Comparison of ENCODE assay signal across 1 cellular context in the genomic region with DNA sequence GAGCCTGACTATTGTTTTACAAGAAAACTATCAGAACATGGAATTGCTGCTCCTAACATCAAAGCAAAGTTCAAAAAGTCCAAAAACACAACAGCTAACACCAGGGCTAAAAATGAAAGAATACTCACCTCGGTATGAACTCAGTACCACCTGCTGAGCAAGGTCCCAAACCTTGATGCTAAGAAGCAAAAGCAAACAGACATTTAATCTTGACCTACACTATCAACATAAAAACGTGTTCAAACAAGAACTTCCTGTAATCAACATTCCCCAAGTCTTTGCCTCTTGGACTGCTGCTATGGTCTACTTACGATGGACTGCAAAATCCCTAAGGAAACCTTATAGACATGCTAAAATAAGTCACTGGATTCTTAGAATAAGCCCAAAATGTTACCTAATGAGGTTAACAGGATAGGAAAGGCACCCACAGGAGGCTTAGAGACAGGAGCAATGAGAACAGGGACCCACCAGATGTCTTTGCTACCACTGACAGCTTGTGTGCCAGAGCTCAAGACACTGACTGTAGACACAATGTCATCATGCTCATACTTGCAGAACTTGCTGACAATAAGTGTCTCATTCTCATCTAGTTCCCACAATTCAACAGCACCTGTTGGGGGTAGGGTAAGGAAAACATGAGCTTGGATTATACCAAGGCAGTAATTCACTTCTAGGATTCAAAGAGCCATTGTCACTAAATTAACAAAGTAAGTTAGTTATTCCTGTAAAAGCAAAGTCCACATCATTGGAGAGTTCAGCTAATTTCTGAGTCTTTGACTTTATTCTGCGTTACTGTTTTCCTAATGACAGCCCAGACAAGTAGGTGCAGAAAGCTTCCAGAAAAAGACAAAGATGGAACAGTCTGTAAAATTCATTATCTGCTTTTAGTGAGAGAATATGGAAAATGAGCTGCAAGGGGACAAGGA.
TF ChIP-seq lines count a peak whose summit lies in the region.

No MANE protein-coding gene starts in this region.

TF ChIP-seq in HEK293, 187 proteins besides CTCF, POLR2A, EP300 and RAD21 (continued from another document):
- TF ChIP-seq ZNF37A (tag by site-specific recombination; IDR thresholded peaks at IDR 0.05) (no peak), ZNF561 (tag by site-specific recombination; IDR thresholded peaks at IDR 0.05; ENCODE audit: borderline replicate concordance) (no peak), ZNF394 (tag by site-specific recombination; IDR thresholded peaks at IDR 0.05; ENCODE audit: borderline replicate concordance) (no peak), ZNF184 (tag by site-specific recombination; IDR thresholded peaks at IDR 0.05) (no peak), ZNF248 (tag by site-specific recombination; IDR thresholded peaks at IDR 0.05) (no peak), ZNF426 (tag by site-specific recombination; IDR thresholded peaks at IDR 0.05) (no peak), GLIS1 (tag by site-specific recombination; IDR thresholded peaks at IDR 0.05) (peak; percentile 31; the same call in 1 of the 2 replicates)
- TF ChIP-seq, protein P1, sequence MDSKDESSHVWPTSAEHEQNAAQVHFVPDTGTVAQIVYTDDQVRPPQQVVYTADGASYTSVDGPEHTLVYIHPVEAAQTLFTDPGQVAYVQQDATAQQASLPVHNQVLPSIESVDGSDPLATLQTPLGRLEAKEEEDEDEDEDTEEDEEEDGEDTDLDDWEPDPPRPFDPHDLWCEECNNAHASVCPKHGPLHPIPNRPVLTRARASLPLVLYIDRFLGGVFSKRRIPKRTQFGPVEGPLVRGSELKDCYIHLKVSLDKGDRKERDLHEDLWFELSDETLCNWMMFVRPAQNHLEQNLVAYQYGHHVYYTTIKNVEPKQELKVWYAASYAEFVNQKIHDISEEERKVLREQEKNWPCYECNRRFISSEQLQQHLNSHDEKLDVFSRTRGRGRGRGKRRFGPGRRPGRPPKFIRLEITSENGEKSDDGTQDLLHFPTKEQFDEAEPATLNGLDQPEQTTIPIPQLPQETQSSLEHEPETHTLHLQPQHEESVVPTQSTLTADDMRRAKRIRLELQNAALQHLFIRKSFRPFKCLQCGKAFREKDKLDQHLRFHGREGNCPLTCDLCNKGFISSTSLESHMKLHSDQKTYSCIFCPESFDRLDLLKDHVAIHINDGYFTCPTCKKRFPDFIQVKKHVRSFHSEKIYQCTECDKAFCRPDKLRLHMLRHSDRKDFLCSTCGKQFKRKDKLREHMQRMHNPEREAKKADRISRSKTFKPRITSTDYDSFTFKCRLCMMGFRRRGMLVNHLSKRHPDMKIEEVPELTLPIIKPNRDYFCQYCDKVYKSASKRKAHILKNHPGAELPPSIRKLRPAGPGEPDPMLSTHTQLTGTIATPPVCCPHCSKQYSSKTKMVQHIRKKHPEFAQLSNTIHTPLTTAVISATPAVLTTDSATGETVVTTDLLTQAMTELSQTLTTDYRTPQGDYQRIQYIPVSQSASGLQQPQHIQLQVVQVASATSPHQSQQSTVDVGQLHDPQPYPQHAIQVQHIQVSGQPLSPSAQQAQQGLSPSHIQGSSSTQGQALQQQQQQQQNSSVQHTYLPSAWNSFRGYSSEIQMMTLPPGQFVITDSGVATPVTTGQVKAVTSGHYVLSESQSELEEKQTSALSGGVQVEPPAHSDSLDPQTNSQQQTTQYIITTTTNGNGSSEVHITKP (tag by site-specific recombination; IDR thresholded peaks at IDR 0.05), result peak; percentile 79
TF ChIP-seq in HEK293: peak in this region for 3.
